In genomic region chr3:197791120-197792018, GRCh38 we compare ENCODE assay signal across 8 cellular contexts. TPM values are rescaled to one million over a fixed set of nuclear protein-coding genes. Genes with fewer than 3 reads are reported as not detected.
A peak's percentile ranks its signal among the peaks of the same experiment; 100 is the strongest.
DNase-seq lines count a peak whose midpoint lies in the region; ATAC-seq and FAIRE-seq lines count a peak whose summit lies in the region.

Gene LRCH3 (plus strand): TSS chr3:197791254. CDS start chr3:197791279, 25 bp downstream.

- peak; percentile 38 for DNase-seq in NCI-H1694 treated with DMSO at 0.1 percent for 48 hours (lab: John Stamatoyannopoulos, UW)
- peak; percentile 85 for DNase-seq in T-helper 2 cell treated with Interferon-gamma antibody and Interleukin-4, amounts not matched to agents 5 μg/mL and 100 μg/mL, for 36 hours (ENCODE audit: low spot score)
- peak; percentile 38 to 92 (median 79) for DNase-seq in anterior cingulate cortex (lab: John Stamatoyannopoulos, UW)
- DNase-seq in right cardiac atrium = peak; percentile 86 to 95 (median 94)
- DNase-seq in pulmonary artery endothelial cell (ENCODE audit: low read depth, low spot score) = peak; percentile 27
- peak; percentile 94 for DNase-seq in urothelium cell line (ENCODE audit: low spot score)

- no peaks in the 10 kb centered on the region for H3K9me3 Mint-ChIP-seq in T-helper 2 cell treated with Interferon-gamma antibody and Interleukin-4, amounts not matched to agents 5 μg/mL and 100 μg/mL, for 36 hours

- ATAC-seq in GM18498 (IDR thresholded peaks at IDR 0.05; ENCODE audit: unreplicated experiment) = peak; percentile 83
- peak; percentile 86 for ATAC-seq in HG02798 (IDR thresholded peaks at IDR 0.05; ENCODE audit: poor library complexity, unreplicated experiment)
- ATAC-seq in right cardiac atrium = peak; percentile 94

- peak within 1 kb of the TSS; percentile 48 for H3K27ac ChIP-seq in right cardiac atrium (ENCODE audit: low read length)

- no peaks in the 10 kb centered on the region for H3K27me3 Mint-ChIP-seq in T-helper 2 cell treated with Interferon-gamma antibody and Interleukin-4, amounts not matched to agents 5 μg/mL and 100 μg/mL, for 36 hours (ENCODE audit: low read depth)

- H3K4me3 Mint-ChIP-seq in T-helper 2 cell treated with Interferon-gamma antibody and Interleukin-4, amounts not matched to agents 5 μg/mL and 100 μg/mL, for 36 hours = peak within 1 kb of the TSS; percentile 98

- no peaks in the 10 kb centered on the region for H3K27me3 ChIP-seq in right cardiac atrium (ENCODE audit: control insufficient read depth, insufficient read depth)

- intact Hi-C loops in right cardiac atrium (cut with DNase I) = no loop called here

- peak within 1 kb of the TSS; percentile 99 for H3K27ac Mint-ChIP-seq in T-helper 2 cell treated with Interferon-gamma antibody and Interleukin-4, amounts not matched to agents 5 μg/mL and 100 μg/mL, for 36 hours

- no peaks in the 10 kb centered on the region for H3K4me1 ChIP-seq in right cardiac atrium (ENCODE audit: control insufficient read depth, insufficient read depth, low read length)

- H3K36me3 Mint-ChIP-seq in T-helper 2 cell treated with Interferon-gamma antibody and Interleukin-4, amounts not matched to agents 5 μg/mL and 100 μg/mL, for 36 hours (ENCODE audit: low read depth) = peaks cover 14% of the 10 kb centered on the region

- under 1% methylated on average over 90 of the region's 90 CpGs for WGBS in right cardiac atrium

- no peak for FAIRE-seq in urothelium cell line (lab: Jason Lieb, UNC)

- peak within 1 kb of the TSS; percentile 85 for H3K4me3 ChIP-seq in right cardiac atrium (ENCODE audit: low read length)

- peaks cover 29% of the 10 kb centered on the region for H3K4me1 Mint-ChIP-seq in T-helper 2 cell treated with Interferon-gamma antibody and Interleukin-4, amounts not matched to agents 5 μg/mL and 100 μg/mL, for 36 hours (ENCODE audit: low read depth)

- no peaks in the 10 kb centered on the region for H3K9me3 ChIP-seq in right cardiac atrium (ENCODE audit: control insufficient read depth, low read length)

RNA-seq across cellular contexts. Expression of gene LRCH3, which starts in this region (rescaled TPM):
- 10 to 100 TPM; 23.1 to 27.0 (median 25.1) TPM for total RNA-seq in right cardiac atrium
- 16.3 TPM for polyA plus RNA-seq in right cardiac atrium
- 44.0 and 46.2 TPM in 2 replicates for total RNA-seq in pulmonary artery endothelial cell

Comparison
In these comparisons a context has a peak if more than half of its experiments do, and no peak if none do; other contexts are left out.
1. Peak in every context shown above with its lines: DNase-seq, ATAC-seq, H3K4me3 ChIP-seq and H3K27ac ChIP-seq.
2. DNase-seq: peak in every context shown above with its lines; median percentile 94 in right cardiac atrium; 94 in urothelium cell line; 85 in T-helper 2 cell treated with Interferon-gamma antibody and Interleukin-4, amounts not matched to agents 5 μg/mL and 100 μg/mL, for 36 hours; 79 in anterior cingulate cortex; 38 in NCI-H1694 treated with DMSO at 0.1 percent for 48 hours; 27 in pulmonary artery endothelial cell.